Comparison of ENCODE assay signal across 1 cellular context in genomic region chr11:71463331-71464211, GRCh38.
TF ChIP-seq lines count a peak whose summit lies in the region.

No MANE protein-coding gene starts in this region.

TF ChIP-seq in HepG2, 621 proteins besides CTCF, POLR2A, EP300 and RAD21:
- TF ChIP-seq ZNF710 (CRISPR knock-in tag; IDR thresholded peaks at IDR 0.05; ENCODE audit: borderline replicate concordance) (no peak), AHR (CRISPR knock-in tag; IDR thresholded peaks at IDR 0.05) (no peak), SP140L (CRISPR knock-in tag; IDR thresholded peaks at IDR 0.05; ENCODE audit: borderline replicate concordance) (no peak), DNMT3B (CRISPR knock-in tag; conservative IDR thresholded peaks at IDR 0.05) (no peak), NRL (CRISPR knock-in tag; IDR thresholded peaks at IDR 0.05; ENCODE audit: borderline replicate concordance) (0 out of 2 replicates have a peak, but pooled peaks have one; percentile 48), ZNF687 (CRISPR knock-in tag; IDR thresholded peaks at IDR 0.05) (peak; percentile 6; the same call in 1 of the 2 replicates), DMAP1 (CRISPR knock-in tag; IDR thresholded peaks at IDR 0.05) (no peak)
